Comparison of ENCODE assay signal across 8 cellular contexts in the genomic region with DNA sequence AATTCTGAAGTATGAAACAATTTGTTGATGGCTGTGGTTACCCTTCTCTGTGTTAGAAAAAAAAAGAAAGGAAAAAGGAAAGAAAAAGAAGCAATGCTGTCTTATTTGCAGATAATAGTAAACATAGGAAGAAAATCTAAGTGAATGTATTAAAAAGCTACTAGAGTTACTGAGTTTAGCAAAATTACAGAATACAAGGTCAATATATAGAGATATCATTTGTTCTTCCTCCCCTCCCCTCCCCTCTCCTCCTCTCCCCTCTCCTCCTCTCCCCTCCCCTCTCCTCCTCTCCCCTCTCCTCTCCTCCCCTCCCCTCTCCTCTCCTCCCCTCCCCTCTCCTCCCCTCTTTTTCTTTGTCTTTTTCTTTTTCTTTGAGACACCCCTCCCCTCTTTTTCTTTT.
"Had no signal": no experiment of that assay in that cellular context is flagged by ENCODE, and none has a peak within 500 bp of the region (broad histone marks: within the 10 kb centered on the region; RNA-seq: fewer than 3 reads in every experiment).

No MANE protein-coding gene starts in this region.

- H3K9me3 Mint-ChIP-seq: HFFc6 had no signal

- DNase-seq: GM23248, GOT3, H7, HFFc6, IMR-90 had no signal

- H3K9ac ChIP-seq: GM23248 had no signal

- H3K4me1 ChIP-seq: HAP-1 had no signal

- H3K27ac ChIP-seq: GM23248, HL-60 had no signal

- H3K4me3 ChIP-seq: GM23248, HAP-1 had no signal

- H3K4me3 Mint-ChIP-seq: HFFc6 had no signal

- H3K27ac Mint-ChIP-seq: HFFc6 had no signal

- H3K36me3 ChIP-seq: HAP-1 had no signal

- ATAC-seq: HCT116 had no signal

- H2AFZ ChIP-seq: GM23248 had no signal
